ENCODE assay signal across 13 cellular contexts in the genomic region with DNA sequence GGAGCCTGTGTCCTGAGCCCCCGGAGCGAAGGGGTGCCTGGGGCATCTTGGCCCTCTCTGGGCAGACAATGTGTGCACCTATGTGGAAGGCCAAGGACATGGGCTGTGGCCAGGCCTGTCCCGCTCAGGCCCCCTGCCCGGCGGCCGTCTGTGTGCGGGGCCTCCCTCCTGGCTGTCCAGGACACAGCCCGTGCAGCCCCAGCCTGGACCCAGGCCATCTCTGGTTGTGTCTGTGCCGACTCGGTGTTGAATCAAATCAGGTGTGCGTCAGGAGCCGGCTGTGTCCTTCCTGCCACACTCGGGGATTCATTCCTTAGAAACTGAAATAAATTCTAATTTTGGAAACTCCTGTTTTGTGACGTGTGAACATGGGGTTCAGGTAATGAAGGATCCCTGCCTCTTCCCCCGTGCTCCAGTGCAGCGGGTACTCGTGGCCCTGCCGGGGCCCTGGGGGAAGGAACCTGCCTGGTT. TPM values are rescaled to one million over a fixed set of nuclear protein-coding genes. Genes with fewer than 3 reads are reported as not detected.
DNase-seq lines count a peak whose midpoint lies in the region; ATAC-seq, FAIRE-seq and TF ChIP-seq lines count a peak whose summit lies in the region.
"Had no signal": no experiment of that assay in that cellular context is flagged by ENCODE, and none has a peak within 500 bp of the region (broad histone marks: within the 10 kb centered on the region; RNA-seq: fewer than 3 reads in every experiment).

No MANE protein-coding gene starts in this region.

- H3K9me3 ChIP-seq in H1 (ENCODE audit: insufficient read depth in 2 of 2, low read depth in 1 of 2, low read length in 1 of 2) = no peaks in the 10 kb centered on the region
- H3K9me3 ChIP-seq: tibial nerve had no signal

- TF ChIP-seq POLR2A in H1 (IDR thresholded peaks at IDR 0.05; ENCODE audit: control extremely low read depth in 1 of 2, low read depth in 2 of 2, low read length in 2 of 2) = no peak

- no peak overlapping the region for H3K14ac ChIP-seq in H1 (ENCODE audit: insufficient read length)

- POLR2A ChIA-PET in RWPE1 (lab: Yijun Ruan, JAX; ENCODE audit: low non-redundant PET) (no interaction called here), H1 (lab: Charles Lee; ENCODE audit: partially characterized antibody) (interaction anchor here (0.6 to 1.5 kb wide), 2 partner anchors 9 to 82 kb away, joined by 3 to 4 read pairs; no protein-coding TSS in a partner anchor)

- H2BK15ac ChIP-seq in H1 (ENCODE audit: low read length) = no peak overlapping the region

- no peak overlapping the region for H3K56ac ChIP-seq in H1 (replicated peaks; ENCODE audit: insufficient read length, low read depth, low read length)

- H2AFZ ChIP-seq in H1 (ENCODE audit: low read length) = no peak overlapping the region

- TF ChIP-seq CTCF in RWPE1 (conservative IDR thresholded peaks at IDR 0.05; ENCODE audit: low read depth) (no peak), H1 (IDR thresholded peaks at IDR 0.05; ENCODE audit: control extremely low read depth in 1 of 3, insufficient read depth in 1 of 3, low read depth in 1 of 3, low read length in 3 of 3) (no peak), progenitor cell of endocrine pancreas (IDR thresholded peaks at IDR 0.05; ENCODE audit: unreplicated experiment) (no peak)

- no peaks in the 10 kb centered on the region for H3K27me3 Mint-ChIP-seq in T-helper 2 cell treated with Interferon-gamma antibody and Interleukin-4, amounts not matched to agents 5 μg/mL and 100 μg/mL, for 36 hours (ENCODE audit: low read depth)
- H3K27me3 Mint-ChIP-seq in progenitor cell of endocrine pancreas = no peaks in the 10 kb centered on the region

- H3K4ac ChIP-seq in H1 (replicated peaks; ENCODE audit: insufficient read length, low read depth, low read length) = no peak overlapping the region

- H4K91ac ChIP-seq in H1 (replicated peaks; ENCODE audit: insufficient read length, low read length) = no peak overlapping the region

- H2BK12ac ChIP-seq in H1 (ENCODE audit: low read depth, low read length) = no peak overlapping the region

- H3K4me3 Mint-ChIP-seq in T-helper 2 cell treated with Interferon-gamma antibody and Interleukin-4, amounts not matched to agents 5 μg/mL and 100 μg/mL, for 36 hours = peak overlapping the region; percentile 71
- H3K4me3 Mint-ChIP-seq in progenitor cell of endocrine pancreas (ENCODE audit: low read depth) = peak overlapping the region; percentile 69

- no peak for TF ChIP-seq RAD21 in H1 (IDR thresholded peaks at IDR 0.05 in 1 of 2, conservative IDR thresholded peaks at IDR 0.05 in 1 of 2; ENCODE audit: low read depth in 2 of 2, low read length in 2 of 2)

- peaks cover 4 to 30% (median 12%) of the 10 kb centered on the region in 4 experiments; a peak in 6 of 8 replicates for H3K36me3 ChIP-seq in H1 (ENCODE audit: control insufficient read depth in 2 of 4, insufficient read depth in 4 of 4, low read length in 3 of 4)

- 89% methylated on average over 18 of the region's 18 CpGs; no CpG with 5 or more reads in 1 of the 2 experiments for WGBS in H1 (ENCODE audit: extremely low coverage in 1 of 2, insufficient coverage in 1 of 2, insufficient read length in 1 of 2, insufficient replicate concordance in 2 of 2, low coverage in 1 of 2, low lambda C conversion rate in 2 of 2, missing lambda C conversion rate in 1 of 2), 2 experiments

- no peak overlapping the region for H2BK120ac ChIP-seq in H1 (replicated peaks; ENCODE audit: low read depth, low read length)

- H3K4me1 ChIP-seq in H1 (replicated peaks in 1 of 4; ENCODE audit: control insufficient read depth in 3 of 4, insufficient read depth in 4 of 4, low read length in 3 of 4) = peaks cover 0 to 7% (median 5%) of the 10 kb centered on the region in 4 experiments; a peak in 6 of 7 replicates

- no peak overlapping the region for H2BK20ac ChIP-seq in H1 (ENCODE audit: low read length)

- peaks cover 13% of the 10 kb centered on the region; the same call in 1 of the 2 replicates for H3K23me2 ChIP-seq in H1 (ENCODE audit: low read depth, low read length)

- H4K20me1 ChIP-seq in H1 (replicated peaks in 1 of 2; ENCODE audit: control insufficient read depth in 1 of 2, insufficient read depth in 2 of 2, low read length in 2 of 2) = peaks cover 0 to 13% of the 10 kb centered on the region in 2 experiments

- peak overlapping the region in 1 of 4 experiments; percentile 69; a peak in 2 of 8 replicates for H3K4me3 ChIP-seq in H1 (ENCODE audit: extremely low read depth in 1 of 4, insufficient read depth in 2 of 4, low read depth in 3 of 4, low read length in 4 of 4)

- H3K36me3 Mint-ChIP-seq in T-helper 2 cell treated with Interferon-gamma antibody and Interleukin-4, amounts not matched to agents 5 μg/mL and 100 μg/mL, for 36 hours (ENCODE audit: low read depth) = peaks cover 17% of the 10 kb centered on the region
- H3K36me3 Mint-ChIP-seq in progenitor cell of endocrine pancreas (ENCODE audit: insufficient read depth) = peaks cover 9% of the 10 kb centered on the region

- H3K27me3 ChIP-seq in H1 (replicated peaks in 1 of 4; ENCODE audit: control insufficient read depth in 3 of 4, extremely low read depth in 1 of 4, insufficient read depth in 3 of 4, low read length in 3 of 4) = no peaks in the 10 kb centered on the region
- H3K27me3 ChIP-seq: tibial nerve had no signal

- H3K27ac ChIP-seq in RWPE1 (peak overlapping the region; percentile 76), H1 (ENCODE audit: low read depth, low read length) (peak overlapping the region; percentile 9; the same call in 1 of the 2 replicates)

- no peak overlapping the region for H2BK5ac ChIP-seq in H1 (ENCODE audit: low read depth, low read length)

- no peak overlapping the region for H3K9ac ChIP-seq in H1 (replicated peaks in 1 of 4; ENCODE audit: extremely low read depth in 1 of 4, low read depth in 3 of 4, low read length in 3 of 4)

- H3K4me1 Mint-ChIP-seq in T-helper 2 cell treated with Interferon-gamma antibody and Interleukin-4, amounts not matched to agents 5 μg/mL and 100 μg/mL, for 36 hours (ENCODE audit: low read depth) = peaks cover 13% of the 10 kb centered on the region
- peaks cover 8% of the 10 kb centered on the region for H3K4me1 Mint-ChIP-seq in progenitor cell of endocrine pancreas (ENCODE audit: low read depth)

- CTCF ChIA-PET in RWPE1 (lab: Yijun Ruan, JAX) (no interaction called here), H1 (lab: Charles Lee; ENCODE audit: partially characterized antibody) (interaction anchor here (0.6 to 1.0 kb wide), 3 partner anchors 9 to 87 kb away, joined by 3 read pairs; no protein-coding TSS in a partner anchor)

- H3K27ac Mint-ChIP-seq in T-helper 2 cell treated with Interferon-gamma antibody and Interleukin-4, amounts not matched to agents 5 μg/mL and 100 μg/mL, for 36 hours = peak overlapping the region; percentile 69
- H3K27ac Mint-ChIP-seq in progenitor cell of endocrine pancreas = peak overlapping the region; percentile 29

- no peak overlapping the region for H3K23ac ChIP-seq in H1 (ENCODE audit: insufficient read length)

- H3K18ac ChIP-seq in H1 (ENCODE audit: extremely low read depth, low read length) = no peak overlapping the region; the same call in 1 of the 2 replicates

- FAIRE-seq in H1 (lab: Jason Lieb, UNC) = no peak
- FAIRE-seq: A204.1, colon had no signal

- no peaks in the 10 kb centered on the region; the same call in 1 of the 2 replicates for H3K79me1 ChIP-seq in H1 (ENCODE audit: low read depth, low read length)

- peaks cover 0 to 11% of the 10 kb centered on the region in 2 experiments; a peak in 1 of 4 replicates for H3K79me2 ChIP-seq in H1 (ENCODE audit: control insufficient read depth in 1 of 2, insufficient read depth in 2 of 2, low read length in 2 of 2)

- ATAC-seq in HG03045 (IDR thresholded peaks at IDR 0.05; ENCODE audit: unreplicated experiment) = no peak
- no peak for ATAC-seq in HG03139 (IDR thresholded peaks at IDR 0.05; ENCODE audit: unreplicated experiment)

- H3K4me2 ChIP-seq in H1 (ENCODE audit: insufficient read depth in 1 of 2, low read depth in 2 of 2, low read length in 2 of 2) = peak overlapping the region; percentile 63 to 80; a peak in 3 of 4 replicates

- no peak overlapping the region for H4K5ac ChIP-seq in H1 (ENCODE audit: insufficient read length, low read depth, low read length)

- H3K9me3 Mint-ChIP-seq in T-helper 2 cell treated with Interferon-gamma antibody and Interleukin-4, amounts not matched to agents 5 μg/mL and 100 μg/mL, for 36 hours = no peaks in the 10 kb centered on the region
- no peaks in the 10 kb centered on the region for H3K9me3 Mint-ChIP-seq in progenitor cell of endocrine pancreas (ENCODE audit: low read depth)

- H4K8ac ChIP-seq in H1 (ENCODE audit: extremely low read depth, insufficient read depth, low read length) = peak overlapping the region; percentile 76; the same call in 1 of the 2 replicates

- DNase-seq in T-helper 2 cell treated with Interferon-gamma antibody and Interleukin-4, amounts not matched to agents 5 μg/mL and 100 μg/mL, for 36 hours (ENCODE audit: low spot score) = no peak
- DNase-seq in T-helper 2 cell = no peak
- DNase-seq in RWPE1 (ENCODE audit: low spot score) = no peak
- DNase-seq in H1 (ENCODE audit: low read depth in 1 of 2, low spot score in 2 of 2) = no peak
- DNase-seq in progenitor cell of endocrine pancreas (ENCODE audit: low spot score, unreplicated experiment) = no peak
- no peak for DNase-seq in NCI-H2171 treated with DMSO at 0.1 percent for 48 hours (lab: John Stamatoyannopoulos, UW)
- DNase-seq: SHP77; stimulated activated CD4-positive, alpha-beta T cell treated with anti-CD3 and anti-CD28 coated beads, Interleukin-1b, Interleukin-23, amount 100 ng/mL, for 48 hours had no signal

- no peak for TF ChIP-seq EP300 in H1 (IDR thresholded peaks at IDR 0.05; ENCODE audit: borderline replicate concordance in 1 of 2, low read depth in 2 of 2, low read length in 2 of 2)

- no peak overlapping the region for H2AK5ac ChIP-seq in H1 (ENCODE audit: low read depth, low read length)

RNA-seq across cellular contexts. Expression of a gene that starts 1.5 kb away (rescaled TPM):
- total RNA-seq in H1 (2021; fragmentation: NEBNext Ultra II Directional; extraction: Animal tissue kit (Norgen Biotek cat#: 25700)) = 16.8 and 18.6 TPM in 2 replicates
- polyA plus RNA-seq in H1 (2011; rRNA removed) = 25.1 and 34.1 TPM in 2 replicates
- 30.9 TPM for polyA plus RNA-seq in H1 (2011; cell fraction: cytosol; rRNA removed)
- polyA plus RNA-seq in H1 (2011; cell fraction: nucleus; rRNA removed) = 69.8 TPM
- polyA plus RNA-seq in H1 (2012, experiment 1 of 2) = 12.9 to 24.6 TPM (median 20.6 TPM) in 4 replicates
- 13.2 TPM for polyA plus RNA-seq in H1 (2012, experiment 2 of 2)
- 16.6 TPM for polyA plus RNA-seq in H1 (2013, experiment 1 of 2)
- 14.1 TPM for polyA plus RNA-seq in H1 (2013, experiment 2 of 2)
- 6.4 and 7.1 TPM in 2 replicates for polyA minus RNA-seq in H1 (2011; rRNA and poly(A)+ RNA removed)
- polyA minus RNA-seq in H1 (2011; cell fraction: cytosol; rRNA and poly(A)+ RNA removed) = 6.4 TPM
- polyA minus RNA-seq in H1 (2011; cell fraction: nucleus; rRNA and poly(A)+ RNA removed) = 9.8 TPM
- total RNA-seq in progenitor cell of endocrine pancreas = 24.3 and 24.7 TPM in 2 replicates

RNA-seq across cellular contexts. Expression of a gene that starts 13.6 kb away (rescaled TPM):
- total RNA-seq in H1 (2021; fragmentation: NEBNext Ultra II Directional; extraction: Animal tissue kit (Norgen Biotek cat#: 25700)) = 57.5 and 60.0 TPM in 2 replicates
- 44.2 and 88.8 TPM in 2 replicates for polyA plus RNA-seq in H1 (2011; rRNA removed)
- polyA plus RNA-seq in H1 (2011; cell fraction: cytosol; rRNA removed) = 59.7 TPM
- polyA plus RNA-seq in H1 (2011; cell fraction: nucleus; rRNA removed) = 170 TPM
- polyA plus RNA-seq in H1 (2012, experiment 1 of 2) = 38.3 to 63.0 TPM (median 60.8 TPM) in 4 replicates
- 46.4 TPM for polyA plus RNA-seq in H1 (2012, experiment 2 of 2)
- polyA plus RNA-seq in H1 (2013, experiment 1 of 2) = 46.6 TPM
- 45.5 TPM for polyA plus RNA-seq in H1 (2013, experiment 2 of 2)
- polyA minus RNA-seq in H1 (2011; rRNA and poly(A)+ RNA removed) = 17.2 and 19.0 TPM in 2 replicates
- 23.3 TPM for polyA minus RNA-seq in H1 (2011; cell fraction: cytosol; rRNA and poly(A)+ RNA removed)
- 30.3 TPM for polyA minus RNA-seq in H1 (2011; cell fraction: nucleus; rRNA and poly(A)+ RNA removed)
- 39.4 and 42.1 TPM in 2 replicates for total RNA-seq in progenitor cell of endocrine pancreas

RNA-seq across cellular contexts. Expression of a gene that starts 28.8 kb away (rescaled TPM):
- total RNA-seq in H1 (2021; fragmentation: NEBNext Ultra II Directional; extraction: Animal tissue kit (Norgen Biotek cat#: 25700)) = 5.0 and 5.4 TPM in 2 replicates
- 3.5 and 6.0 TPM in 2 replicates for polyA plus RNA-seq in H1 (2011; rRNA removed)
- 4.2 TPM for polyA plus RNA-seq in H1 (2011; cell fraction: cytosol; rRNA removed)
- 8.3 TPM for polyA plus RNA-seq in H1 (2011; cell fraction: nucleus; rRNA removed)
- 3.9 to 6.9 TPM (median 5.9 TPM) in 4 replicates for polyA plus RNA-seq in H1 (2012, experiment 1 of 2)
- polyA plus RNA-seq in H1 (2012, experiment 2 of 2) = 4.1 TPM
- polyA plus RNA-seq in H1 (2013, experiment 1 of 2) = 4.8 TPM
- 5.1 TPM for polyA plus RNA-seq in H1 (2013, experiment 2 of 2)
- polyA minus RNA-seq in H1 (2011; rRNA and poly(A)+ RNA removed) = 0.78 and 0.91 TPM in 2 replicates
- polyA minus RNA-seq in H1 (2011; cell fraction: cytosol; rRNA and poly(A)+ RNA removed) = 2.8 TPM
- polyA minus RNA-seq in H1 (2011; cell fraction: nucleus; rRNA and poly(A)+ RNA removed) = 2.8 TPM
- 6.2 and 6.3 TPM in 2 replicates for total RNA-seq in progenitor cell of endocrine pancreas

RNA-seq across cellular contexts. Expression of a gene that starts 45.5 kb away (rescaled TPM):
- 23.5 and 24.7 TPM in 2 replicates for total RNA-seq in H1 (2021; fragmentation: NEBNext Ultra II Directional; extraction: Animal tissue kit (Norgen Biotek cat#: 25700))
- polyA plus RNA-seq in H1 (2011; rRNA removed) = 24.2 and 33.6 TPM in 2 replicates
- 23.5 TPM for polyA plus RNA-seq in H1 (2011; cell fraction: cytosol; rRNA removed)
- 176 TPM for polyA plus RNA-seq in H1 (2011; cell fraction: nucleus; rRNA removed)
- polyA plus RNA-seq in H1 (2012, experiment 1 of 2) = 18.5 to 28.4 TPM (median 26.1 TPM) in 4 replicates
- polyA plus RNA-seq in H1 (2012, experiment 2 of 2) = 17.2 TPM
- 14.6 TPM for polyA plus RNA-seq in H1 (2013, experiment 1 of 2)
- polyA plus RNA-seq in H1 (2013, experiment 2 of 2) = 13.0 TPM
- 14.8 and 14.9 TPM in 2 replicates for polyA minus RNA-seq in H1 (2011; rRNA and poly(A)+ RNA removed)
- 13.8 TPM for polyA minus RNA-seq in H1 (2011; cell fraction: cytosol; rRNA and poly(A)+ RNA removed)
- 34.9 TPM for polyA minus RNA-seq in H1 (2011; cell fraction: nucleus; rRNA and poly(A)+ RNA removed)
- 62.0 and 70.9 TPM in 2 replicates for total RNA-seq in progenitor cell of endocrine pancreas

RNA-seq across cellular contexts. Expression of a gene that starts 51.8 kb away (rescaled TPM):
- 21.2 and 26.4 TPM in 2 replicates for total RNA-seq in H1 (2021; fragmentation: NEBNext Ultra II Directional; extraction: Animal tissue kit (Norgen Biotek cat#: 25700))
- polyA plus RNA-seq in H1 (2011; rRNA removed) = 11.2 and 18.8 TPM in 2 replicates
- polyA plus RNA-seq in H1 (2011; cell fraction: cytosol; rRNA removed) = 11.2 TPM
- polyA plus RNA-seq in H1 (2011; cell fraction: nucleus; rRNA removed) = 131 TPM
- 13.3 to 28.3 TPM (median 25.5 TPM) in 4 replicates for polyA plus RNA-seq in H1 (2012, experiment 1 of 2)
- 14.3 TPM for polyA plus RNA-seq in H1 (2012, experiment 2 of 2)
- polyA plus RNA-seq in H1 (2013, experiment 1 of 2) = 11.9 TPM
- 11.8 TPM for polyA plus RNA-seq in H1 (2013, experiment 2 of 2)
- polyA minus RNA-seq in H1 (2011; rRNA and poly(A)+ RNA removed) = 6.1 and 7.2 TPM in 2 replicates
- 11.4 TPM for polyA minus RNA-seq in H1 (2011; cell fraction: cytosol; rRNA and poly(A)+ RNA removed)
- polyA minus RNA-seq in H1 (2011; cell fraction: nucleus; rRNA and poly(A)+ RNA removed) = 34.8 TPM
- total RNA-seq in progenitor cell of endocrine pancreas = 73.8 and 81.5 TPM in 2 replicates
